In genomic region chr16:4746215-4746614, GRCh38 we compare ENCODE assay signal across 19 cellular contexts. TPM values are rescaled to one million over a fixed set of nuclear protein-coding genes. Genes with fewer than 3 reads are reported as not detected.
DNase-seq lines count a peak whose midpoint lies in the region; ATAC-seq and TF ChIP-seq lines count a peak whose summit lies in the region.
"Had no signal": no experiment of that assay in that cellular context is flagged by ENCODE, and none has a peak within 500 bp of the region (broad histone marks: within the 10 kb centered on the region; RNA-seq: fewer than 3 reads in every experiment).

No MANE protein-coding gene starts in this region.

- H3K27ac ChIP-seq in DND-41 (ENCODE audit: low read length) (no peak overlapping the region), KOPT-K1 (ENCODE audit: low read depth, low read length, poor library complexity, severe bottlenecking) (peak overlapping the region; percentile 44), caudate nucleus (ENCODE audit: low read depth, low read length) (peak overlapping the region; percentile 74), osteoblast (ENCODE audit: low read depth, low read length) (no peak overlapping the region)
- H3K27ac ChIP-seq: RWPE1 had no signal

- no peak overlapping the region for H3K4me2 ChIP-seq in DND-41 (ENCODE audit: insufficient read depth, low read length)
- no peak overlapping the region for H3K4me2 ChIP-seq in osteoblast (ENCODE audit: insufficient read depth, low read length)

- H3K9me3 ChIP-seq in DND-41 (ENCODE audit: insufficient read depth, low read length, severe bottlenecking) (no peaks in the 10 kb centered on the region), KOPT-K1 (ENCODE audit: insufficient read depth, low read length, poor library complexity, severe bottlenecking) (no peaks in the 10 kb centered on the region), osteoblast (ENCODE audit: low read depth, low read length) (no peaks in the 10 kb centered on the region)

- DNase-seq in DND-41 (no peak), caudate nucleus (lab: John Stamatoyannopoulos, UW) (no peak), osteoblast (ENCODE audit: insufficient read length, low spot score, missing footprints) (peak; percentile 22), NCI-H345 (lab: John Stamatoyannopoulos, UW) (no peak)
- DNase-seq in activated CD4-positive, alpha-beta memory T cell treated with anti-CD3 and anti-CD28 coated beads, Interleukin-2, amount 10 ng/mL, durations not matched to agents 7 days and 5 days = no peak
- DNase-seq: ACHN, H9, MV-4-11, NCI-H1694 treated with DMSO at 0.1 percent for 48 hours, NCI-H2107, NCI-H510A treated with DMSO at 0.1 percent for 48 hours, NCI-H774, PC-3, SIG-M5 had no signal

- TF ChIP-seq CTCF in DND-41 (IDR thresholded peaks at IDR 0.05; ENCODE audit: borderline replicate concordance, extremely low read depth, low read length, poor library complexity, severe bottlenecking) = no peak
- TF ChIP-seq CTCF in osteoblast (IDR thresholded peaks at IDR 0.05; ENCODE audit: extremely low read depth, low read depth, low read length) = no peak

- no peak overlapping the region for H3K9ac ChIP-seq in DND-41 (ENCODE audit: low read depth, low read length)

- POLR2A ChIA-PET in activated CD4-positive, alpha-beta memory T cell treated with anti-CD3 and anti-CD28 coated beads, Interleukin-2, amount 10 ng/mL, durations not matched to agents 7 days and 5 days (lab: Charles Lee) = interaction anchor here (2.9 kb wide), 1 partner anchor 12 kb away, joined by 9 read pairs; the partner anchor contains the start of genes ANKS3 and DNAAF8

- H3K36me3 ChIP-seq in DND-41 (ENCODE audit: insufficient read depth, low read length) (peaks cover 12% of the 10 kb centered on the region), KOPT-K1 (ENCODE audit: insufficient read depth, low read length) (peaks cover 8% of the 10 kb centered on the region; the same call in 1 of the 2 replicates), osteoblast (ENCODE audit: insufficient read depth, low read length) (peaks cover 5% of the 10 kb centered on the region)

- H3K27me3 ChIP-seq in DND-41 (ENCODE audit: insufficient read depth, low read length, poor library complexity) (no peaks in the 10 kb centered on the region), osteoblast (ENCODE audit: insufficient read depth, low read length) (no peaks in the 10 kb centered on the region)

- H3K4me3 ChIP-seq in DND-41 (ENCODE audit: low read depth in 1 of 2, low read length in 2 of 2) (no peak overlapping the region), osteoblast (ENCODE audit: insufficient read depth, low read length) (no peak overlapping the region)
- H3K4me3 ChIP-seq: K562 had no signal

- ATAC-seq in DND-41 (ENCODE audit: insufficient read depth, low read depth) (0 out of 3 replicates have a peak, but pooled peaks have one; percentile 20), HG03520 (IDR thresholded peaks at IDR 0.05; ENCODE audit: unreplicated experiment) (no peak)
- ATAC-seq: K562, PC-3 had no signal

- H3K36me3 Mint-ChIP-seq in activated CD4-positive, alpha-beta memory T cell treated with anti-CD3 and anti-CD28 coated beads, Interleukin-2, amount 10 ng/mL, durations not matched to agents 7 days and 5 days (ENCODE audit: low read depth) = peaks cover 3% of the 10 kb centered on the region

- H3K4me1 ChIP-seq in DND-41 (ENCODE audit: insufficient read depth, low read length) (no peaks in the 10 kb centered on the region), osteoblast (ENCODE audit: insufficient read depth, low read length) (no peaks in the 10 kb centered on the region)

- H3K27me3 Mint-ChIP-seq in activated CD4-positive, alpha-beta memory T cell treated with anti-CD3 and anti-CD28 coated beads, Interleukin-2, amount 10 ng/mL, durations not matched to agents 7 days and 5 days = no peaks in the 10 kb centered on the region

- no peak overlapping the region for H3K4me3 Mint-ChIP-seq in activated CD4-positive, alpha-beta memory T cell treated with anti-CD3 and anti-CD28 coated beads, Interleukin-2, amount 10 ng/mL, durations not matched to agents 7 days and 5 days
- H3K4me3 Mint-ChIP-seq: CD14-positive monocyte, H9 had no signal

- no peak overlapping the region for H2AFZ ChIP-seq in DND-41 (ENCODE audit: low read depth, low read length)
- no peak overlapping the region for H2AFZ ChIP-seq in osteoblast (ENCODE audit: low read length)

- CTCF ChIA-PET in activated CD4-positive, alpha-beta memory T cell treated with anti-CD3 and anti-CD28 coated beads, Interleukin-2, amount 10 ng/mL, durations not matched to agents 7 days and 5 days (lab: Charles Lee) = no interaction called here

- H3K79me2 ChIP-seq in DND-41 (ENCODE audit: insufficient read depth, low read length) (no peaks in the 10 kb centered on the region), osteoblast (ENCODE audit: insufficient read depth, low read length) (no peaks in the 10 kb centered on the region)

- no peaks in the 10 kb centered on the region for H3K9me3 Mint-ChIP-seq in activated CD4-positive, alpha-beta memory T cell treated with anti-CD3 and anti-CD28 coated beads, Interleukin-2, amount 10 ng/mL, durations not matched to agents 7 days and 5 days
- H3K9me3 Mint-ChIP-seq: CD14-positive monocyte, H9 had no signal

- H3K4me1 Mint-ChIP-seq in activated CD4-positive, alpha-beta memory T cell treated with anti-CD3 and anti-CD28 coated beads, Interleukin-2, amount 10 ng/mL, durations not matched to agents 7 days and 5 days = peaks cover 12% of the 10 kb centered on the region

- H4K20me1 ChIP-seq in DND-41 (ENCODE audit: insufficient read depth, low read length) (peaks cover 3% of the 10 kb centered on the region; the same call in 1 of the 2 replicates), osteoblast (ENCODE audit: insufficient read depth, low read length) (no peaks in the 10 kb centered on the region)

- no peak overlapping the region for H3K27ac Mint-ChIP-seq in activated CD4-positive, alpha-beta memory T cell treated with anti-CD3 and anti-CD28 coated beads, Interleukin-2, amount 10 ng/mL, durations not matched to agents 7 days and 5 days
- H3K27ac Mint-ChIP-seq: CD14-positive monocyte had no signal

RNA-seq across cellular contexts. Expression of gene DNAAF8, which starts 11.9 kb away (rescaled TPM):
- 1.1 and 2.7 TPM in 2 replicates for total RNA-seq in osteoblast
- not detected for total RNA-seq in activated CD4-positive, alpha-beta memory T cell treated with anti-CD3 and anti-CD28 coated beads, Interleukin-2, amount 10 ng/mL, durations not matched to agents 7 days and 5 days
- total RNA-seq: K562 had no signal

RNA-seq across cellular contexts. Expression of gene ANKS3, which starts 12.1 kb away (rescaled TPM):
- total RNA-seq in osteoblast = 31.2 and 39.4 TPM in 2 replicates
- 10 to 100 TPM in 1 of 2 experiments, 1 to 10 TPM in 1; 10.0 to 10.2 TPM for total RNA-seq in activated CD4-positive, alpha-beta memory T cell treated with anti-CD3 and anti-CD28 coated beads, Interleukin-2, amount 10 ng/mL, durations not matched to agents 7 days and 5 days

RNA-seq across cellular contexts. Expression of gene ZNF500, which starts 20.7 kb away (rescaled TPM):
- total RNA-seq in osteoblast = 14.5 and 16.2 TPM in 2 replicates
- 10 to 100 TPM; 14.7 to 15.3 TPM for total RNA-seq in activated CD4-positive, alpha-beta memory T cell treated with anti-CD3 and anti-CD28 coated beads, Interleukin-2, amount 10 ng/mL, durations not matched to agents 7 days and 5 days

RNA-seq across cellular contexts. Expression of gene SEPTIN12, which starts 41.9 kb away (rescaled TPM):
- not detected in 2 replicates for total RNA-seq in osteoblast
- total RNA-seq in activated CD4-positive, alpha-beta memory T cell treated with anti-CD3 and anti-CD28 coated beads, Interleukin-2, amount 10 ng/mL, durations not matched to agents 7 days and 5 days = not detected
- total RNA-seq: K562, PC-3 had no signal

RNA-seq across cellular contexts. Expression of gene SMIM22, which starts 49.0 kb away (rescaled TPM):
- total RNA-seq in osteoblast = not detected in 2 replicates
- not detected for total RNA-seq in activated CD4-positive, alpha-beta memory T cell treated with anti-CD3 and anti-CD28 coated beads, Interleukin-2, amount 10 ng/mL, durations not matched to agents 7 days and 5 days
- total RNA-seq: H9, K562, PC-3 had no signal

Comparison
In these comparisons a context has a peak if more than half of its experiments do, and no peak if none do; other contexts are left out.
1. H3K27ac ChIP-seq: peak in KOPT-K1 (single experiment) and caudate nucleus (single experiment); none in DND-41 (single experiment) and osteoblast (single experiment).